15 cellular contexts compared by ENCODE assay signal in genomic region chr2:134256961-134257360, GRCh38. TPM values are rescaled to one million over a fixed set of nuclear protein-coding genes. Genes with fewer than 3 reads are reported as not detected.
DNase-seq lines count a peak whose midpoint lies in the region; ATAC-seq and TF ChIP-seq lines count a peak whose summit lies in the region.
"Had no signal": no experiment of that assay in that cellular context is flagged by ENCODE, and none has a peak within 500 bp of the region (broad histone marks: within the 10 kb centered on the region; RNA-seq: fewer than 3 reads in every experiment).

No MANE protein-coding gene starts in this region.

- no peaks in the 10 kb centered on the region for H3K9me3 Mint-ChIP-seq in activated naive CD8-positive, alpha-beta T cell (ENCODE audit: low read depth)
- H3K9me3 Mint-ChIP-seq in activated naive CD8-positive, alpha-beta T cell treated with anti-CD3 and anti-CD28 coated beads for 36 hours, result no peaks in the 10 kb centered on the region
- H3K9me3 Mint-ChIP-seq in T-helper 2 cell treated with Interferon-gamma antibody and Interleukin-4, amounts not matched to agents 5 μg/mL and 100 μg/mL, for 36 hours, result no peaks in the 10 kb centered on the region
- H3K9me3 Mint-ChIP-seq in stimulated activated memory B cell treated with anti-CD40 and anti-IgM and Interleukin-4, amounts not matched to agents 10 μg/mL and 1 μg/mL and 100 μg/mL, for 72 hours, result no peaks in the 10 kb centered on the region

- no peak for ATAC-seq in stimulated activated memory B cell treated with anti-CD40 and anti-IgM and Interleukin-4, amounts not matched to agents 10 μg/mL and 1 μg/mL and 100 μg/mL, for 72 hours
- ATAC-seq: A549 had no signal

- H3K4me3 ChIP-seq in GM06990 (replicated peaks; ENCODE audit: low read depth, low read length), result peak overlapping the region; percentile 42
- H3K4me3 ChIP-seq: A549 had no signal

- H3K4me3 Mint-ChIP-seq in activated naive CD8-positive, alpha-beta T cell, result peak overlapping the region; percentile 7
- H3K4me3 Mint-ChIP-seq in activated naive CD8-positive, alpha-beta T cell treated with anti-CD3 and anti-CD28 coated beads for 36 hours, result no peak overlapping the region
- peak overlapping the region; percentile 12 for H3K4me3 Mint-ChIP-seq in T-helper 2 cell treated with Interferon-gamma antibody and Interleukin-4, amounts not matched to agents 5 μg/mL and 100 μg/mL, for 36 hours
- H3K4me3 Mint-ChIP-seq in stimulated activated memory B cell treated with anti-CD40 and anti-IgM and Interleukin-4, amounts not matched to agents 10 μg/mL and 1 μg/mL and 100 μg/mL, for 72 hours, result peak overlapping the region; percentile 27

- H3K4me1 Mint-ChIP-seq in activated naive CD8-positive, alpha-beta T cell (ENCODE audit: low read depth), result peaks cover 95% of the 10 kb centered on the region
- H3K4me1 Mint-ChIP-seq in activated naive CD8-positive, alpha-beta T cell treated with anti-CD3 and anti-CD28 coated beads for 36 hours, result peaks cover 91% of the 10 kb centered on the region
- peaks cover 41% of the 10 kb centered on the region for H3K4me1 Mint-ChIP-seq in T-helper 2 cell treated with Interferon-gamma antibody and Interleukin-4, amounts not matched to agents 5 μg/mL and 100 μg/mL, for 36 hours (ENCODE audit: low read depth)
- H3K4me1 Mint-ChIP-seq in stimulated activated memory B cell treated with anti-CD40 and anti-IgM and Interleukin-4, amounts not matched to agents 10 μg/mL and 1 μg/mL and 100 μg/mL, for 72 hours, result peaks cover 88% of the 10 kb centered on the region

- no peak for TF ChIP-seq CTCF in GM06990 (IDR thresholded peaks at IDR 0.05; ENCODE audit: insufficient read depth, low read length, poor library complexity, severe bottlenecking)

- no peaks in the 10 kb centered on the region for H3K27me3 ChIP-seq in GM06990 (replicated peaks; ENCODE audit: control insufficient read depth, insufficient read depth, low read length)

- H3K36me3 Mint-ChIP-seq in activated naive CD8-positive, alpha-beta T cell, result peaks cover 21% of the 10 kb centered on the region
- peaks cover 25% of the 10 kb centered on the region for H3K36me3 Mint-ChIP-seq in activated naive CD8-positive, alpha-beta T cell treated with anti-CD3 and anti-CD28 coated beads for 36 hours
- H3K36me3 Mint-ChIP-seq in T-helper 2 cell treated with Interferon-gamma antibody and Interleukin-4, amounts not matched to agents 5 μg/mL and 100 μg/mL, for 36 hours (ENCODE audit: low read depth), result peaks cover 5% of the 10 kb centered on the region
- H3K36me3 Mint-ChIP-seq in stimulated activated memory B cell treated with anti-CD40 and anti-IgM and Interleukin-4, amounts not matched to agents 10 μg/mL and 1 μg/mL and 100 μg/mL, for 72 hours, result peaks cover 16% of the 10 kb centered on the region

- no peaks in the 10 kb centered on the region for H3K27me3 Mint-ChIP-seq in activated naive CD8-positive, alpha-beta T cell
- H3K27me3 Mint-ChIP-seq in activated naive CD8-positive, alpha-beta T cell treated with anti-CD3 and anti-CD28 coated beads for 36 hours, result no peaks in the 10 kb centered on the region
- H3K27me3 Mint-ChIP-seq in T-helper 2 cell treated with Interferon-gamma antibody and Interleukin-4, amounts not matched to agents 5 μg/mL and 100 μg/mL, for 36 hours (ENCODE audit: low read depth), result peaks cover 52% of the 10 kb centered on the region
- H3K27me3 Mint-ChIP-seq in stimulated activated memory B cell treated with anti-CD40 and anti-IgM and Interleukin-4, amounts not matched to agents 10 μg/mL and 1 μg/mL and 100 μg/mL, for 72 hours, result no peaks in the 10 kb centered on the region

- peak overlapping the region; percentile 37 for H3K27ac Mint-ChIP-seq in activated naive CD8-positive, alpha-beta T cell
- no peak overlapping the region for H3K27ac Mint-ChIP-seq in activated naive CD8-positive, alpha-beta T cell treated with anti-CD3 and anti-CD28 coated beads for 36 hours
- H3K27ac Mint-ChIP-seq in T-helper 2 cell treated with Interferon-gamma antibody and Interleukin-4, amounts not matched to agents 5 μg/mL and 100 μg/mL, for 36 hours, result no peak overlapping the region
- H3K27ac Mint-ChIP-seq in stimulated activated memory B cell treated with anti-CD40 and anti-IgM and Interleukin-4, amounts not matched to agents 10 μg/mL and 1 μg/mL and 100 μg/mL, for 72 hours, result peak overlapping the region; percentile 73

- H3K36me3 ChIP-seq in GM06990 (ENCODE audit: control insufficient read depth, insufficient read depth, low read length), result peaks cover 12% of the 10 kb centered on the region

- no peak for DNase-seq in activated naive CD8-positive, alpha-beta T cell treated with anti-CD3 and anti-CD28 coated beads for 36 hours
- DNase-seq in GM06990 (ENCODE audit: extremely low read depth, insufficient read length) (no peak), SHP77 (lab: John Stamatoyannopoulos, UW) (no peak), medulla oblongata (ENCODE audit: extremely low spot score) (no peak), NCI-H345 treated with DMSO at 0.1 percent for 48 hours (lab: John Stamatoyannopoulos, UW; ENCODE audit: unreplicated experiment) (no peak)
- DNase-seq in T-helper 2 cell treated with Interferon-gamma antibody and Interleukin-4, amounts not matched to agents 5 μg/mL and 100 μg/mL, for 36 hours (ENCODE audit: low spot score), result no peak
- DNase-seq: HCEC 1CT, IMR-90, NCI-H1436 treated with DMSO at 0.1 percent for 48 hours, NCI-H2227 treated with DMSO at 0.1 percent for 48 hours, NCI-H774, SHP77 treated with DMSO at 0.1 percent for 48 hours had no signal

RNA-seq across cellular contexts. Expression of gene MGAT5, which starts 3.1 kb away (rescaled TPM):
- 10 to 100 TPM; 34.0 to 34.5 TPM for total RNA-seq in activated naive CD8-positive, alpha-beta T cell treated with anti-CD3 and anti-CD28 coated beads for 36 hours

Comparison
In these comparisons a context has a peak if more than half of its experiments do, and no peak if none do; other contexts are left out.
1. H3K27ac Mint-ChIP-seq: peak in activated naive CD8-positive, alpha-beta T cell (single experiment) and stimulated activated memory B cell treated with anti-CD40 and anti-IgM and Interleukin-4, amounts not matched to agents 10 μg/mL and 1 μg/mL and 100 μg/mL, for 72 hours (single experiment); none in activated naive CD8-positive, alpha-beta T cell treated with anti-CD3 and anti-CD28 coated beads for 36 hours (single experiment) and T-helper 2 cell treated with Interferon-gamma antibody and Interleukin-4, amounts not matched to agents 5 μg/mL and 100 μg/mL, for 36 hours (single experiment).